Comparison of ENCODE assay signal across 24 cellular contexts in the genomic region with DNA sequence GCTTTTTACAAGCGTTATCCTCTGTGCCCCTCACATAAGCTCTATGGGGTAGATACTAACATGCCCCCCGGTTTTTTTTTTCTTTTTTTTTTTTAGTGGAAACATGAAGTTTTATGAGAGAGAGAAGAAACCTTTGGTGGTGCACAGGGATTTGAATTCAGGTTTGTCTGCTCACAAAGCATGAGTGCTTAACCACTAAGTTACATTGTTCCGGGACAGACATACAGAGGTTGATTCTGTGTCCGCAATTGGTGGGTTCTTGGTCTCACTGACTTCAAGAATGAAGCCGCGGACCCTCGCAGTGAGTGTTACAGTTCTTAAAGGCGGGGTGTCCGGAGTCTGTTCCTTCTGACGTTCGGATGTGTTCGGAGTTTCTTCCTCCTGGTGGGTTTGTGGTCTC. TPM values are rescaled to one million over a fixed set of nuclear protein-coding genes. Genes with fewer than 3 reads are reported as not detected.
DNase-seq lines count a peak whose midpoint lies in the region; ATAC-seq lines count a peak whose summit lies in the region.
"Had no signal": no experiment of that assay in that cellular context is flagged by ENCODE, and none has a peak within 500 bp of the region (broad histone marks: within the 10 kb centered on the region; RNA-seq: fewer than 3 reads in every experiment).

No MANE protein-coding gene starts in this region.

- no peaks in the 10 kb centered on the region for H3K36me3 ChIP-seq in mesendoderm (ENCODE audit: control insufficient read depth, insufficient read depth, low read length)
- H3K36me3 ChIP-seq: neutrophil, prostate gland, SJSA1, thoracic aorta had no signal

- H3K18ac ChIP-seq in mesendoderm (ENCODE audit: low read length) = no peak overlapping the region

- no peaks in the 10 kb centered on the region for H3K4me1 ChIP-seq in mesendoderm (ENCODE audit: control insufficient read depth, low read depth, low read length)
- H3K4me1 ChIP-seq: prostate gland, SJSA1 had no signal

- no peaks in the 10 kb centered on the region for H3K27me3 ChIP-seq in mesendoderm (ENCODE audit: insufficient read depth, low read length, poor library complexity)

- H3K79me2 ChIP-seq in mesendoderm (ENCODE audit: control insufficient read depth, insufficient read depth, low read length) = no peaks in the 10 kb centered on the region

- peak in 1 of 2 donors; percentile 53 for ATAC-seq in naive thymus-derived CD8-positive, alpha-beta T cell
- ATAC-seq in HG03565 (IDR thresholded peaks at IDR 0.05; ENCODE audit: unreplicated experiment) = no peak
- ATAC-seq: Panc1, WTC11 had no signal

- no peak overlapping the region for H3K27ac ChIP-seq in mesendoderm (ENCODE audit: low read depth, low read length)
- H3K27ac ChIP-seq: C4-2B, neutrophil, prostate gland, SJSA1, thoracic aorta had no signal

- H3K27ac Mint-ChIP-seq in activated T-cell treated with anti-CD3 and anti-CD28 coated beads, Interleukin-2, amount 50 U/mL, for 24 hours = no peak overlapping the region
- H3K27ac Mint-ChIP-seq in activated naive CD8-positive, alpha-beta T cell = no peak overlapping the region
- peak overlapping the region in 4 of 10 donors; percentile 44 to 89 (median 78) for H3K27ac Mint-ChIP-seq in naive thymus-derived CD8-positive, alpha-beta T cell
- H3K27ac Mint-ChIP-seq: WTC11 had no signal

- H3K4ac ChIP-seq in mesendoderm (ENCODE audit: low read depth, low read length) = no peak overlapping the region

- peaks cover 58% of the 10 kb centered on the region for H3K27me3 Mint-ChIP-seq in activated T-cell treated with anti-CD3 and anti-CD28 coated beads, Interleukin-2, amount 50 U/mL, for 24 hours
- peaks cover 18% of the 10 kb centered on the region for H3K27me3 Mint-ChIP-seq in activated naive CD8-positive, alpha-beta T cell
- H3K27me3 Mint-ChIP-seq in naive thymus-derived CD8-positive, alpha-beta T cell = peaks cover 17 to 55% (median 37%) of the 10 kb centered on the region in 5 donors

- H3K36me3 Mint-ChIP-seq in activated T-cell treated with anti-CD3 and anti-CD28 coated beads, Interleukin-2, amount 50 U/mL, for 24 hours (ENCODE audit: low read depth) = no peaks in the 10 kb centered on the region
- H3K36me3 Mint-ChIP-seq in activated naive CD8-positive, alpha-beta T cell = no peaks in the 10 kb centered on the region
- no peaks in the 10 kb centered on the region for H3K36me3 Mint-ChIP-seq in naive thymus-derived CD8-positive, alpha-beta T cell

- peaks cover 2% of the 10 kb centered on the region for H3K9me3 Mint-ChIP-seq in activated T-cell treated with anti-CD3 and anti-CD28 coated beads, Interleukin-2, amount 50 U/mL, for 24 hours
- no peaks in the 10 kb centered on the region for H3K9me3 Mint-ChIP-seq in activated naive CD8-positive, alpha-beta T cell (ENCODE audit: low read depth)
- H3K9me3 Mint-ChIP-seq in naive thymus-derived CD8-positive, alpha-beta T cell = peaks cover 0 to 10% (median 0%) of the 10 kb centered on the region in 9 donors

- no peak overlapping the region for H2AK5ac ChIP-seq in mesendoderm (ENCODE audit: low read length)

- no peak overlapping the region for H3K56ac ChIP-seq in mesendoderm (ENCODE audit: low read length)

- H3K9ac ChIP-seq in mesendoderm (ENCODE audit: low read length) = no peak overlapping the region

- POLR2A ChIA-PET in naive thymus-derived CD8-positive, alpha-beta T cell (lab: Charles Lee) = interaction anchor here (0.6 kb wide), 1 partner anchor 964 kb away, joined by 3 read pairs; a partner anchor contains a TSS

- WGBS in mesendoderm (ENCODE audit: extremely low coverage, insufficient coverage, low lambda C conversion rate) = no CpG with 5 or more reads among the region's 12 CpGs

- no peak overlapping the region for H2BK5ac ChIP-seq in mesendoderm (ENCODE audit: low read length)

- peaks cover 15% of the 10 kb centered on the region for H3K4me1 Mint-ChIP-seq in activated T-cell treated with anti-CD3 and anti-CD28 coated beads, Interleukin-2, amount 50 U/mL, for 24 hours (ENCODE audit: low read depth)
- peaks cover 14% of the 10 kb centered on the region for H3K4me1 Mint-ChIP-seq in activated naive CD8-positive, alpha-beta T cell (ENCODE audit: low read depth)
- peaks cover 7 to 19% (median 12%) of the 10 kb centered on the region in 4 donors for H3K4me1 Mint-ChIP-seq in naive thymus-derived CD8-positive, alpha-beta T cell
- H3K4me1 Mint-ChIP-seq: WTC11 had no signal

- no peak overlapping the region for H3K4me2 ChIP-seq in mesendoderm (ENCODE audit: low read length)

- H3K79me1 ChIP-seq in mesendoderm (ENCODE audit: low read length) = no peaks in the 10 kb centered on the region

- H3K23ac ChIP-seq in mesendoderm (ENCODE audit: low read length) = no peak overlapping the region

- H2BK15ac ChIP-seq in mesendoderm (replicated peaks; ENCODE audit: low read depth) = no peak overlapping the region

- DNase-seq in activated T-cell treated with anti-CD3 and anti-CD28 coated beads, Interleukin-2, amount 50 U/mL, for 24 hours = no peak
- no peak for DNase-seq in activated T-cell treated with anti-CD3 and anti-CD28 coated beads, Interleukin-2, amount 50 U/mL, for 1 hour
- DNase-seq in Jurkat, Clone E6-1 (ENCODE audit: low read depth, low spot score) = no peak
- DNase-seq in naive thymus-derived CD8-positive, alpha-beta T cell = no peak
- DNase-seq in mesendoderm = no peak
- no peak for DNase-seq in LoVo (ENCODE audit: low spot score)
- DNase-seq: ACHN, activated gamma-delta T cell treated with Interleukin-2 at 50 U/mL for 16 hours, DMS153, hippocampal formation, NCI-H1417 treated with DMSO at 0.1 percent for 48 hours, T1000 had no signal

- peak overlapping the region; percentile 5; the same call in 1 of the 2 replicates for H3K4me3 ChIP-seq in Jurkat, Clone E6-1 (ENCODE audit: low read length)
- no peak overlapping the region for H3K4me3 ChIP-seq in mesendoderm (ENCODE audit: low read length)
- H3K4me3 ChIP-seq: prostate gland, SJSA1, thoracic aorta had no signal

- no peak overlapping the region for H2BK120ac ChIP-seq in mesendoderm (ENCODE audit: low read depth, low read length)

- no peak overlapping the region for H4K8ac ChIP-seq in mesendoderm (ENCODE audit: low read depth, low read length)

- H3K4me3 Mint-ChIP-seq in activated T-cell treated with anti-CD3 and anti-CD28 coated beads, Interleukin-2, amount 50 U/mL, for 24 hours = peak overlapping the region; percentile 76
- peak overlapping the region; percentile 78 for H3K4me3 Mint-ChIP-seq in activated naive CD8-positive, alpha-beta T cell
- peak overlapping the region; percentile 77 to 90 (median 80) for H3K4me3 Mint-ChIP-seq in naive thymus-derived CD8-positive, alpha-beta T cell
- H3K4me3 Mint-ChIP-seq: WTC11 had no signal

- no peak overlapping the region for H4K5ac ChIP-seq in mesendoderm (ENCODE audit: low read length)

RNA-seq across cellular contexts. Expression of a gene that starts 57.3 kb away (rescaled TPM):
- not detected for polyA plus RNA-seq in Jurkat, Clone E6-1 (2012; ENCODE audit: insufficient read depth, insufficient read length)
- not detected for total RNA-seq in naive thymus-derived CD8-positive, alpha-beta T cell
- not detected for polyA plus RNA-seq in naive thymus-derived CD8-positive, alpha-beta T cell
- polyA plus RNA-seq in mesendoderm (2013, experiment 1 of 2) = 2.2 TPM
- polyA plus RNA-seq in mesendoderm (2013, experiment 2 of 2) = 2.4 TPM
- total RNA-seq: G401, MCF 10A, NCI-H460, SJSA1 had no signal
